In genomic region chr7:38215734-38216670, GRCh38 we compare ENCODE assay signal across 1 cellular context.
TF ChIP-seq lines count a peak whose summit lies in the region.

No MANE protein-coding gene starts in this region.

TF ChIP-seq in GM12878, 131 proteins besides CTCF, POLR2A, EP300 and RAD21 (continued from another document):
- TF ChIP-seq, protein P1, sequence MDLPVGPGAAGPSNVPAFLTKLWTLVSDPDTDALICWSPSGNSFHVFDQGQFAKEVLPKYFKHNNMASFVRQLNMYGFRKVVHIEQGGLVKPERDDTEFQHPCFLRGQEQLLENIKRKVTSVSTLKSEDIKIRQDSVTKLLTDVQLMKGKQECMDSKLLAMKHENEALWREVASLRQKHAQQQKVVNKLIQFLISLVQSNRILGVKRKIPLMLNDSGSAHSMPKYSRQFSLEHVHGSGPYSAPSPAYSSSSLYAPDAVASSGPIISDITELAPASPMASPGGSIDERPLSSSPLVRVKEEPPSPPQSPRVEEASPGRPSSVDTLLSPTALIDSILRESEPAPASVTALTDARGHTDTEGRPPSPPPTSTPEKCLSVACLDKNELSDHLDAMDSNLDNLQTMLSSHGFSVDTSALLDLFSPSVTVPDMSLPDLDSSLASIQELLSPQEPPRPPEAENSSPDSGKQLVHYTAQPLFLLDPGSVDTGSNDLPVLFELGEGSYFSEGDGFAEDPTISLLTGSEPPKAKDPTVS (IDR thresholded peaks at IDR 0.05; ENCODE audit: low read depth, low read length) = 0 out of 2 replicates have a peak, but pooled peaks have one; percentile 57
- TF ChIP-seq IKZF1 (conservative IDR thresholded peaks at IDR 0.05) = peak; percentile 67
- TF ChIP-seq CREM (IDR thresholded peaks at IDR 0.05; ENCODE audit: low read depth) = no peak
- TF ChIP-seq SREBF2 (IDR thresholded peaks at IDR 0.05; ENCODE audit: low read length) = no peak
- TF ChIP-seq RUNX3 (IDR thresholded peaks at IDR 0.05; ENCODE audit: low read length) = peak; percentile 88
- peak; percentile 85 for TF ChIP-seq IRF4 (IDR thresholded peaks at IDR 0.05; ENCODE audit: low read depth, low read length)
- TF ChIP-seq SMARCA5 (IDR thresholded peaks at IDR 0.05) = peak; percentile 50; the same call in 1 of the 2 replicates
- peak; percentile 56 for TF ChIP-seq JUNB (IDR thresholded peaks at IDR 0.05)
- TF ChIP-seq, protein P2, sequence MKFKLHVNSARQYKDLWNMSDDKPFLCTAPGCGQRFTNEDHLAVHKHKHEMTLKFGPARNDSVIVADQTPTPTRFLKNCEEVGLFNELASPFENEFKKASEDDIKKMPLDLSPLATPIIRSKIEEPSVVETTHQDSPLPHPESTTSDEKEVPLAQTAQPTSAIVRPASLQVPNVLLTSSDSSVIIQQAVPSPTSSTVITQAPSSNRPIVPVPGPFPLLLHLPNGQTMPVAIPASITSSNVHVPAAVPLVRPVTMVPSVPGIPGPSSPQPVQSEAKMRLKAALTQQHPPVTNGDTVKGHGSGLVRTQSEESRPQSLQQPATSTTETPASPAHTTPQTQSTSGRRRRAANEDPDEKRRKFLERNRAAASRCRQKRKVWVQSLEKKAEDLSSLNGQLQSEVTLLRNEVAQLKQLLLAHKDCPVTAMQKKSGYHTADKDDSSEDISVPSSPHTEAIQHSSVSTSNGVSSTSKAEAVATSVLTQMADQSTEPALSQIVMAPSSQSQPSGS (IDR thresholded peaks at IDR 0.05; ENCODE audit: low read length) = 0 out of 2 replicates have a peak, but pooled peaks have one; percentile 32
- TF ChIP-seq RAD51 (IDR thresholded peaks at IDR 0.05) = peak; percentile 43
- peak; percentile 57 to 61; a peak in 3 of 4 replicates for TF ChIP-seq BHLHE40 (IDR thresholded peaks at IDR 0.05; ENCODE audit: borderline replicate concordance in 1 of 2, low read depth in 2 of 2, low read length in 1 of 2)
- TF ChIP-seq PAX5 (IDR thresholded peaks at IDR 0.05; ENCODE audit: borderline replicate concordance, low read depth, low read length) = peak; percentile 69; the same call in 1 of the 2 replicates
- TF ChIP-seq POU2F2 (IDR thresholded peaks at IDR 0.05; ENCODE audit: borderline replicate concordance, low read depth, low read length) = peak; percentile 53; the same call in 1 of the 3 replicates
- 0 out of 2 replicates have a peak, but pooled peaks have one; percentile 35 for TF ChIP-seq SIN3A (IDR thresholded peaks at IDR 0.05; ENCODE audit: low read depth, low read length)
- TF ChIP-seq BCL11A (IDR thresholded peaks at IDR 0.05; ENCODE audit: low read depth, low read length) = 0 out of 2 replicates have a peak, but pooled peaks have one; percentile 36
- peak; percentile 20 for TF ChIP-seq KLF5 (IDR thresholded peaks at IDR 0.05; ENCODE audit: partially characterized antibody)
- peak; percentile 38; the same call in 1 of the 2 replicates for TF ChIP-seq FOXM1 (IDR thresholded peaks at IDR 0.05; ENCODE audit: low read depth, low read length)
